Comparison of ENCODE assay signal across 17 cellular contexts in the genomic region with DNA sequence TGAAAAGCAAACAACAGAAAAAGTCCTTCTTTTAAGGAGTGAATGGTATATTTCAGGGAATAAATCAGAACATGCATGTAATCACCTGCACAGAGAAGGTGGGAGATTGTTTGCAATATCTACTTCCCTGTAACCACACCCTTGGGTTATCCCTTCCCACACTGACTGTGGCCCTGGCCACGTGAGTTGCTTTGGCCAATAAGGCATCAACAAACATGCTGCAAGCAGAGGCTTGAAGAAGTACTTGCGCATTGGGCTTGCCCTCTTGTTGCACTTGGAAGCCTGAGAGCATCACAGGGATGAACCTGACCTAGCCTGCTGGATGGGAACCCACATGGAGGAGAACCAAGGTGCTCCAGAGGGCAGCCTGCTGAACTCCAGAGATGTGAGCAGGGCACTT.
DNase-seq lines count a peak whose midpoint lies in the region; TF ChIP-seq lines count a peak whose summit lies in the region.
"Had no signal": no experiment of that assay in that cellular context is flagged by ENCODE, and none has a peak within 500 bp of the region (broad histone marks: within the 10 kb centered on the region; RNA-seq: fewer than 3 reads in every experiment).

No MANE protein-coding gene starts in this region.

- H3K27me3 ChIP-seq in Karpas-422 (ENCODE audit: low read length) (no peaks in the 10 kb centered on the region), endodermal cell (ENCODE audit: control insufficient read depth, insufficient read depth, low read length, poor library complexity, severe bottlenecking) (no peaks in the 10 kb centered on the region), suprapubic skin (peaks cover 10% of the 10 kb centered on the region)
- H3K27me3 ChIP-seq: BLaER1 treated with 17β-estradiol and CSF1 and Interleukin-3, amounts not matched to agents 10 nM and 100 nM had no signal

- TF ChIP-seq EP300 in suprapubic skin (IDR thresholded peaks at IDR 0.05), result no peak

- H3K4me1 ChIP-seq in Karpas-422 (ENCODE audit: low read length), result peaks cover 92% of the 10 kb centered on the region
- peaks cover 28% of the 10 kb centered on the region for H3K4me1 ChIP-seq in endodermal cell (ENCODE audit: control insufficient read depth, insufficient read depth, low read length)
- H3K4me1 ChIP-seq in suprapubic skin, result no peaks in the 10 kb centered on the region

- H3K27ac ChIP-seq in Karpas-422 (ENCODE audit: low read length), result peak overlapping the region; percentile 99
- H3K27ac ChIP-seq in endodermal cell (ENCODE audit: low read depth, low read length), result peak overlapping the region; percentile 40
- peak overlapping the region; percentile 31 for H3K27ac ChIP-seq in suprapubic skin
- H3K27ac ChIP-seq: BLaER1 treated with 17β-estradiol and CSF1 and Interleukin-3, amounts not matched to agents 10 nM and 100 nM; GM23248; HL-60 had no signal

- H3K36me3 ChIP-seq in Karpas-422 (ENCODE audit: insufficient read depth, low read length), result peaks cover 13% of the 10 kb centered on the region
- H3K36me3 ChIP-seq in endodermal cell (ENCODE audit: control insufficient read depth, insufficient read depth, low read length), result no peaks in the 10 kb centered on the region
- no peaks in the 10 kb centered on the region for H3K36me3 ChIP-seq in suprapubic skin
- H3K36me3 ChIP-seq: BLaER1 treated with 17β-estradiol and CSF1 and Interleukin-3, amounts not matched to agents 10 nM and 100 nM had no signal

- no peaks in the 10 kb centered on the region for H4K20me1 ChIP-seq in Karpas-422 (ENCODE audit: insufficient read depth, low read depth, low read length)
- H4K20me1 ChIP-seq: BLaER1 treated with 17β-estradiol and CSF1 and Interleukin-3, amounts not matched to agents 10 nM and 100 nM had no signal

- H3K4me3 ChIP-seq in Karpas-422 (ENCODE audit: low read length) (no peak overlapping the region), endodermal cell (ENCODE audit: low read length) (no peak overlapping the region), suprapubic skin (no peak overlapping the region)
- H3K4me3 ChIP-seq: BLaER1 treated with 17β-estradiol and CSF1 and Interleukin-3, amounts not matched to agents 10 nM and 100 nM; GM23248 had no signal

- WGBS in endodermal cell (ENCODE audit: insufficient coverage in 1 of 2, insufficient read length in 1 of 2), 2 experiments, result 90 to 100% methylated on average over 1 to 2 of the region's 2 CpGs
- WGBS in suprapubic skin, result 56% methylated on average over 2 of the region's 2 CpGs

- peak overlapping the region; percentile 53 for H3K4me2 ChIP-seq in Karpas-422 (ENCODE audit: low read depth, low read length, poor library complexity, severe bottlenecking)

- no peak for TF ChIP-seq POLR2A in suprapubic skin (IDR thresholded peaks at IDR 0.05)

- intact Hi-C loops in activated CD4-positive, alpha-beta T cell treated with anti-CD3 and anti-CD28 coated beads, Interleukin-2, amount 10 ng/mL, durations not matched to agents 24 days and 14 days (cut with micrococcal nuclease), result no loop called here

- H3K36me3 Mint-ChIP-seq in activated CD4-positive, alpha-beta T cell treated with anti-CD3 and anti-CD28 coated beads, Interleukin-2, amount 10 ng/mL, durations not matched to agents 24 days and 14 days (ENCODE audit: low read depth), result no peaks in the 10 kb centered on the region
- H3K36me3 Mint-ChIP-seq in endodermal cell (ENCODE audit: low read depth), result no peaks in the 10 kb centered on the region
- H3K36me3 Mint-ChIP-seq: CD8-positive, alpha-beta T cell had no signal

- no peak overlapping the region for H3K4me3 Mint-ChIP-seq in activated CD4-positive, alpha-beta T cell treated with anti-CD3 and anti-CD28 coated beads, Interleukin-2, amount 10 ng/mL, durations not matched to agents 24 days and 14 days
- no peak overlapping the region for H3K4me3 Mint-ChIP-seq in endodermal cell
- H3K4me3 Mint-ChIP-seq: B cell; CD8-positive, alpha-beta T cell; HFFc6; IgD-negative memory B cell had no signal

- no peaks in the 10 kb centered on the region for H3K4me1 Mint-ChIP-seq in activated CD4-positive, alpha-beta T cell treated with anti-CD3 and anti-CD28 coated beads, Interleukin-2, amount 10 ng/mL, durations not matched to agents 24 days and 14 days
- peaks cover 45% of the 10 kb centered on the region for H3K4me1 Mint-ChIP-seq in endodermal cell
- H3K4me1 Mint-ChIP-seq: B cell had no signal

- H3K27ac Mint-ChIP-seq in activated CD4-positive, alpha-beta T cell treated with anti-CD3 and anti-CD28 coated beads, Interleukin-2, amount 10 ng/mL, durations not matched to agents 24 days and 14 days, result no peak overlapping the region
- peak overlapping the region; percentile 87 for H3K27ac Mint-ChIP-seq in endodermal cell
- H3K27ac Mint-ChIP-seq: B cell; CD8-positive, alpha-beta T cell; HFFc6; IgD-negative memory B cell had no signal

- H3K27me3 Mint-ChIP-seq in activated CD4-positive, alpha-beta T cell treated with anti-CD3 and anti-CD28 coated beads, Interleukin-2, amount 10 ng/mL, durations not matched to agents 24 days and 14 days, result no peaks in the 10 kb centered on the region
- H3K27me3 Mint-ChIP-seq in endodermal cell (ENCODE audit: insufficient read depth), result peaks cover 8% of the 10 kb centered on the region
- H3K27me3 Mint-ChIP-seq: B cell, IgD-negative memory B cell had no signal

- no peaks in the 10 kb centered on the region for H3K9me2 ChIP-seq in Karpas-422 (replicated peaks; ENCODE audit: insufficient read depth, low read length)

- H2AFZ ChIP-seq in Karpas-422 (ENCODE audit: low read length), result no peak overlapping the region
- H2AFZ ChIP-seq: GM23248 had no signal

- H3K9me3 ChIP-seq in Karpas-422 (ENCODE audit: low read length) (no peaks in the 10 kb centered on the region), endodermal cell (ENCODE audit: control insufficient read depth, low read length) (no peaks in the 10 kb centered on the region), suprapubic skin (no peaks in the 10 kb centered on the region)
- H3K9me3 ChIP-seq: BLaER1 treated with 17β-estradiol and CSF1 and Interleukin-3, amounts not matched to agents 10 nM and 100 nM had no signal

- no peak for TF ChIP-seq CTCF in endodermal cell (conservative IDR thresholded peaks at IDR 0.05)
- no peak for TF ChIP-seq CTCF in suprapubic skin (IDR thresholded peaks at IDR 0.05)

- H3K79me2 ChIP-seq in Karpas-422 (ENCODE audit: low read length), result 0 out of 2 replicates have a peak, but pooled peaks cover under 1% of the 10 kb centered on the region

- peak; percentile 34 for DNase-seq in activated CD4-positive, alpha-beta T cell treated with anti-CD3 and anti-CD28 coated beads, Interleukin-2, amount 10 ng/mL, durations not matched to agents 24 days and 14 days
- DNase-seq in activated CD4-positive, alpha-beta T cell treated with anti-CD3 and anti-CD28 coated beads, Interleukin-2, amount 50 U/mL, for 1 hour, result no peak
- DNase-seq in Karpas-422, result peak; percentile 58
- no peak for DNase-seq in endodermal cell
- no peak for DNase-seq in suprapubic skin (ENCODE audit: low spot score in 2 of 2)
- DNase-seq in A172 (ENCODE audit: low spot score), result no peak
- DNase-seq in DMS53 (lab: John Stamatoyannopoulos, UW), result no peak
- DNase-seq in activated CD8-positive, alpha-beta memory T cell treated with anti-CD3 and anti-CD28 coated beads for 24 hours, result no peak
- DNase-seq: 8988T; CD8-positive, alpha-beta T cell; DMS 273 treated with DMSO at 0.1 percent for 48 hours; GM23248; HFFc6 had no signal

- H3K9ac ChIP-seq in Karpas-422 (ENCODE audit: low read length) (peak overlapping the region; percentile 65), endodermal cell (ENCODE audit: extremely low read depth, low read length, poor library complexity, severe bottlenecking) (peak overlapping the region; percentile 32)
- H3K9ac ChIP-seq: BLaER1 treated with 17β-estradiol and CSF1 and Interleukin-3, amounts not matched to agents 10 nM and 100 nM; GM23248 had no signal

- no peaks in the 10 kb centered on the region for H3K9me3 Mint-ChIP-seq in activated CD4-positive, alpha-beta T cell treated with anti-CD3 and anti-CD28 coated beads, Interleukin-2, amount 10 ng/mL, durations not matched to agents 24 days and 14 days
- H3K9me3 Mint-ChIP-seq in endodermal cell, result peaks cover 3% of the 10 kb centered on the region
- H3K9me3 Mint-ChIP-seq: CD8-positive, alpha-beta T cell had no signal

Comparison
In these comparisons a context has a peak if more than half of its experiments do, and no peak if none do; other contexts are left out.
1. DNase-seq: peak in activated CD4-positive, alpha-beta T cell treated with anti-CD3 and anti-CD28 coated beads, Interleukin-2, amount 10 ng/mL, durations not matched to agents 24 days and 14 days (single experiment) and Karpas-422 (single experiment); none in activated CD4-positive, alpha-beta T cell treated with anti-CD3 and anti-CD28 coated beads, Interleukin-2, amount 50 U/mL, for 1 hour (single experiment), endodermal cell (single experiment), suprapubic skin (0 of 2), A172 (single experiment), DMS53 (single experiment) and activated CD8-positive, alpha-beta memory T cell treated with anti-CD3 and anti-CD28 coated beads for 24 hours (single experiment).
2. H3K27ac ChIP-seq: peak in every context shown above with its lines; median percentile 99 in Karpas-422; 40 in endodermal cell; 31 in suprapubic skin.